ENCODE assay signal across 20 cellular contexts in the genomic region with DNA sequence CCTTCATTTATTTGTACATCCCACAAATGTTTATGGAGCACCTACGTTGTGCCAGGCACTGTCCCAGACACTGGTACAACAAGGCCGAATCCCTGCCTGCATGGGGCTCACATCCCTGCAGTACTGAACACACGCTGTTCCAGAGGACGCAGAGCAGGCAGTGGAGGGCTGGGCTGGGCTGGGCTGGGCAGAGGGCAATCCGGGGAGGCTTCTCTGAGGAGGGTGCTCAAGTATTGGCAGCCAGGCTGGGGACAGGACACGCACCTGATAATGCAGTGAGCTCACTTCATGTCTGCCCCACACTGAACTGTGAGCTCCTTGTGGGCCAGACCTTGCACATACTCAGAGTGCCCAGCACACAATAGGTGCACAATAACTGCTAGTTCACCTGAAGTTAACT. TPM values are rescaled to one million over a fixed set of nuclear protein-coding genes. Genes with fewer than 3 reads are reported as not detected.
DNase-seq lines count a peak whose midpoint lies in the region; ATAC-seq, FAIRE-seq and TF ChIP-seq lines count a peak whose summit lies in the region.
"Had no signal": no experiment of that assay in that cellular context is flagged by ENCODE, and none has a peak within 500 bp of the region (broad histone marks: within the 10 kb centered on the region; RNA-seq: fewer than 3 reads in every experiment).

No MANE protein-coding gene starts in this region.

- no peaks in the 10 kb centered on the region for H3K9me1 ChIP-seq in keratinocyte (ENCODE audit: control insufficient read depth, extremely low read depth, insufficient read depth, low read length)

- dilution Hi-C loops in keratinocyte (cut with MboI; ENCODE audit: extremely low pct_ligation_motif_present, low sequenced_read_pairs): no loop called here

- no peaks in the 10 kb centered on the region for H3K27me3 ChIP-seq in keratinocyte (ENCODE audit: control insufficient read depth, extremely low read depth, insufficient read depth, low read length)
- H3K27me3 ChIP-seq in gastrocnemius medialis: no peaks in the 10 kb centered on the region
- H3K27me3 ChIP-seq: dorsolateral prefrontal cortex had no signal

- H3K27me3 Mint-ChIP-seq in stimulated activated naive CD8-positive, alpha-beta T cell treated with anti-CD3 and anti-CD28 coated beads, Interleukin-15, amount 100 ng/mL, for 72 hours: no peaks in the 10 kb centered on the region
- peaks cover 0 to 1% of the 10 kb centered on the region in 2 donors for H3K27me3 Mint-ChIP-seq in T-cell

- no peak overlapping the region for H3K4me3 Mint-ChIP-seq in stimulated activated naive CD8-positive, alpha-beta T cell treated with anti-CD3 and anti-CD28 coated beads, Interleukin-15, amount 100 ng/mL, for 72 hours
- no peak overlapping the region for H3K4me3 Mint-ChIP-seq in T-cell
- H3K4me3 Mint-ChIP-seq: mesothelial cell of epicardium, naive B cell, WTC11 had no signal

- no peak overlapping the region for H3K9ac ChIP-seq in keratinocyte (ENCODE audit: control insufficient read depth, extremely low read depth, insufficient read depth, low read length)
- H3K9ac ChIP-seq: GM23248 had no signal

- CTCF ChIA-PET in T-cell (lab: Charles Lee): interaction anchor here (0.6 to 1.1 kb wide), 7 partner anchors 10 to 555 kb away, joined by 3 to 4 read pairs (median 3); partner anchors contain the start of gene IFT27 (in 1 of the 2)

- H4K20me1 ChIP-seq in keratinocyte (ENCODE audit: control insufficient read depth, extremely low read depth, insufficient read depth, low read length): no peaks in the 10 kb centered on the region

- peak; percentile 13 for FAIRE-seq in keratinocyte (lab: Jason Lieb, UNC)

- POLR2A ChIA-PET in T-cell (lab: Charles Lee): no interaction called here

- TF ChIP-seq CTCF in keratinocyte (optimal IDR thresholded peaks at IDR 0.05 in 1 of 3, IDR thresholded peaks at IDR 0.05 in 1 of 3, conservative IDR thresholded peaks at IDR 0.05 in 1 of 3; ENCODE audit: extremely low read depth in 1 of 3, insufficient read depth in 2 of 3, low read length in 3 of 3): no peak
- TF ChIP-seq CTCF in gastrocnemius medialis (IDR thresholded peaks at IDR 0.05 in 4 of 5, conservative IDR thresholded peaks at IDR 0.05 in 1 of 5): no peak

- H3K4me1 Mint-ChIP-seq in stimulated activated naive CD8-positive, alpha-beta T cell treated with anti-CD3 and anti-CD28 coated beads, Interleukin-15, amount 100 ng/mL, for 72 hours: peaks cover 67% of the 10 kb centered on the region
- peaks cover 34 to 42% (median 41%) of the 10 kb centered on the region in 3 donors for H3K4me1 Mint-ChIP-seq in T-cell

- no peak overlapping the region for H3K4me2 ChIP-seq in keratinocyte (ENCODE audit: control insufficient read depth, extremely low read depth, insufficient read depth, low read depth, low read length)

- intact Hi-C loops in gastrocnemius medialis (cut with DNase I; ENCODE audit: low total_unique reads): loop anchor here (2.0 to 10.0 kb wide), 2 partner anchors 108 to 140 kb away; partner anchors contain the start of gene ELFN2

- peak; percentile 14 for ATAC-seq in stimulated activated naive CD8-positive, alpha-beta T cell treated with anti-CD3 and anti-CD28 coated beads, Interleukin-15, amount 100 ng/mL, for 72 hours
- no peak for ATAC-seq in stimulated activated naive CD8-positive, alpha-beta T cell treated with anti-CD3 and anti-CD28 coated beads, Interleukin-15, Interleukin-2, amounts not matched to agents 100 U/mL and 50 U/mL, for 24 hours
- ATAC-seq in T-cell (replicated peaks in 1 of 4) (peak in 3 of 4 experiments; percentile 5 to 7 (median 6)), gastrocnemius medialis (no peak)

- peaks cover 7% of the 10 kb centered on the region for H3K36me3 Mint-ChIP-seq in T-cell
- H3K36me3 Mint-ChIP-seq: mesothelial cell of epicardium, naive B cell, WTC11 had no signal

- H3K4me1 ChIP-seq in keratinocyte (ENCODE audit: control insufficient read depth, extremely low read depth, insufficient read depth, low read length) (peaks cover 30% of the 10 kb centered on the region), gastrocnemius medialis (no peaks in the 10 kb centered on the region)
- H3K4me1 ChIP-seq: SJCRH30 had no signal

- H3K27ac ChIP-seq in keratinocyte (ENCODE audit: control insufficient read depth, insufficient read depth, low read length): no peak overlapping the region
- no peak overlapping the region for H3K27ac ChIP-seq in gastrocnemius medialis
- H3K27ac ChIP-seq: C4-2B, dorsolateral prefrontal cortex, GM23248, left ventricle myocardium inferior, PC-9, SJCRH30, tibial artery had no signal

- no peaks in the 10 kb centered on the region for H3K9me3 Mint-ChIP-seq in stimulated activated naive CD8-positive, alpha-beta T cell treated with anti-CD3 and anti-CD28 coated beads, Interleukin-15, amount 100 ng/mL, for 72 hours
- H3K9me3 Mint-ChIP-seq in T-cell: no peaks in the 10 kb centered on the region
- H3K9me3 Mint-ChIP-seq: mesothelial cell of epicardium, naive B cell, WTC11 had no signal

- no peaks in the 10 kb centered on the region for H3K79me2 ChIP-seq in keratinocyte (ENCODE audit: control insufficient read depth, insufficient read depth, low read length)

- no peak overlapping the region for H2AFZ ChIP-seq in keratinocyte (ENCODE audit: control insufficient read depth, low read length)
- H2AFZ ChIP-seq: GM23248, PC-9 had no signal

- H3K9me3 ChIP-seq in keratinocyte (ENCODE audit: control insufficient read depth, low read depth, low read length) (no peaks in the 10 kb centered on the region), gastrocnemius medialis (no peaks in the 10 kb centered on the region)
- H3K9me3 ChIP-seq: left ventricle myocardium inferior, SJCRH30, tibial artery had no signal

- H3K27ac Mint-ChIP-seq in stimulated activated naive CD8-positive, alpha-beta T cell treated with anti-CD3 and anti-CD28 coated beads, Interleukin-15, amount 100 ng/mL, for 72 hours: no peak overlapping the region
- H3K27ac Mint-ChIP-seq in T-cell: peak overlapping the region in 1 of 2 donors; percentile 55
- H3K27ac Mint-ChIP-seq: mesothelial cell of epicardium, WTC11 had no signal

- in situ Hi-C loops in gastrocnemius medialis (cut with MboI; ENCODE audit: low sequenced_read_pairs in 4 of 4): no loop called here

- H3K36me3 ChIP-seq in keratinocyte (ENCODE audit: control insufficient read depth in 2 of 2, extremely low read depth in 1 of 2, insufficient read depth in 2 of 2, low read length in 2 of 2): no peaks in the 10 kb centered on the region
- no peaks in the 10 kb centered on the region for H3K36me3 ChIP-seq in gastrocnemius medialis
- H3K36me3 ChIP-seq: left ventricle myocardium inferior, SJCRH30, tibial artery had no signal

- H3K4me3 ChIP-seq in keratinocyte (ENCODE audit: control insufficient read depth in 2 of 3, extremely low read depth in 1 of 3, insufficient read depth in 2 of 3, low read depth in 1 of 3, low read length in 3 of 3): no peak overlapping the region
- no peak overlapping the region for H3K4me3 ChIP-seq in gastrocnemius medialis
- H3K4me3 ChIP-seq: dorsolateral prefrontal cortex, GM23248, left ventricle myocardium inferior, PC-9, SJCRH30, tibial artery had no signal

- DNase-seq in stimulated activated naive CD8-positive, alpha-beta T cell treated with anti-CD3 and anti-CD28 coated beads, Interleukin-15, amount 100 ng/mL, for 72 hours: no peak
- DNase-seq in stimulated activated naive CD8-positive, alpha-beta T cell treated with anti-CD3 and anti-CD28 coated beads, Interleukin-15, Interleukin-2, amounts not matched to agents 100 U/mL and 50 U/mL, for 24 hours: no peak
- no peak for DNase-seq in T-cell
- DNase-seq in keratinocyte (ENCODE audit: low read depth, low spot score): no peak
- DNase-seq in GM03348 (ENCODE audit: low spot score): no peak
- DNase-seq in gastrocnemius medialis: no peak
- no peak for DNase-seq in NOMO-1 treated with dmso at 0.1 percent for 144 hours (lab: John Stamatoyannopoulos, UW; ENCODE audit: unreplicated experiment)
- DNase-seq in COLO829 (ENCODE audit: low spot score): no peak
- DNase-seq: NCI-H1694 had no signal

- TF ChIP-seq POLR2A in gastrocnemius medialis (IDR thresholded peaks at IDR 0.05): no peak

RNA-seq across cellular contexts. Expression of gene CYTH4, which starts 34.1 kb away (rescaled TPM):
- 100 to 1,000 TPM; 146 to 181 (median 151) TPM for total RNA-seq in T-cell
- polyA plus RNA-seq in keratinocyte: 0.05 to 0.12 TPM (median 0.06 TPM) in 3 replicates
- polyA plus RNA-seq in keratinocyte (2011; ENCODE audit: low read depth): not detected
- 0.02 TPM in 1 of 2 replicates, not detected in the other for polyA plus RNA-seq in keratinocyte (2011; cell fraction: cytosol; rRNA removed)
- polyA plus RNA-seq in keratinocyte (2011; cell fraction: nucleus; rRNA removed): 0.09 TPM in 1 of 2 replicates, not detected in the other
- polyA plus RNA-seq in keratinocyte (2012; ENCODE audit: low replicate concordance): not detected in 2 replicates
- not detected in 3 replicates for polyA minus RNA-seq in keratinocyte
- not detected for polyA minus RNA-seq in keratinocyte (2011; cell fraction: cytosol; rRNA and poly(A)+ RNA removed)
- not detected in 2 replicates for polyA minus RNA-seq in keratinocyte (2011; cell fraction: nucleus; rRNA and poly(A)+ RNA removed)
- 1 to 10 TPM in 3 of 4 donors, not detected in 1; 1.7 to 2.2 (median 2.0) TPM for total RNA-seq in gastrocnemius medialis
- total RNA-seq: GM23248, mesothelial cell of epicardium, PC-9, SJCRH30 had no signal
- polyA plus RNA-seq: fibroblast of lung, GM23248 had no signal

Comparison
In these comparisons a context has a peak if more than half of its experiments do, and no peak if none do; other contexts are left out.
1. ATAC-seq: peak in stimulated activated naive CD8-positive, alpha-beta T cell treated with anti-CD3 and anti-CD28 coated beads, Interleukin-15, amount 100 ng/mL, for 72 hours (single experiment) and T-cell (3 of 4); none in stimulated activated naive CD8-positive, alpha-beta T cell treated with anti-CD3 and anti-CD28 coated beads, Interleukin-15, Interleukin-2, amounts not matched to agents 100 U/mL and 50 U/mL, for 24 hours (single experiment) and gastrocnemius medialis (0 of 2).
2. RNA of gene CYTH4, which starts 34.1 kb away (total RNA-seq): 146 to 181 TPM in T-cell; 1.7 to 2.2 TPM in gastrocnemius medialis; every median in the first group is over 10 times any median in the second.